Comparison of ENCODE assay signal across 19 cellular contexts in genomic region chr20:1891263-1892121, GRCh38. TPM values are rescaled to one million over a fixed set of nuclear protein-coding genes. Genes with fewer than 3 reads are reported as not detected.
DNase-seq lines count a peak whose midpoint lies in the region; ATAC-seq lines count a peak whose summit lies in the region.
"Had no signal": no experiment of that assay in that cellular context is flagged by ENCODE, and none has a peak within 500 bp of the region (broad histone marks: within the 10 kb centered on the region; RNA-seq: fewer than 3 reads in every experiment).

No MANE protein-coding gene starts in this region.

- no CpG with 5 or more reads among the region's 18 CpGs for WGBS in mesendoderm (ENCODE audit: extremely low coverage, insufficient coverage, low lambda C conversion rate)

- no peak for ATAC-seq in HG03571 (IDR thresholded peaks at IDR 0.05; ENCODE audit: unreplicated experiment)
- ATAC-seq: T-helper 17 cell had no signal

- no peak overlapping the region for H3K56ac ChIP-seq in mesendoderm (ENCODE audit: low read length)

- no peak overlapping the region for H2AK5ac ChIP-seq in mesendoderm (ENCODE audit: low read length)

- no peak overlapping the region for H3K9ac ChIP-seq in mesendoderm (ENCODE audit: low read length)
- H3K9ac ChIP-seq: KMS-11 had no signal

- no peak overlapping the region for H4K5ac ChIP-seq in mesendoderm (ENCODE audit: low read length)

- DNase-seq in DMS 273 (lab: John Stamatoyannopoulos, UW; ENCODE audit: unreplicated experiment) (peak; percentile 72), NCI-H524 (lab: John Stamatoyannopoulos, UW) (peak; percentile 59 to 78), cerebellar cortex (ENCODE audit: low spot score) (peak; percentile 84), mesendoderm (peak; percentile 71), kidney tubule cell (ENCODE audit: low spot score) (no peak)
- DNase-seq in activated CD8-positive, alpha-beta memory T cell treated with anti-CD3 and anti-CD28 coated beads, Interleukin-2, amount 50 U/mL, for 4 hours, result no peak
- DNase-seq: activated B cell treated with CpG ODN at 0.5 μM for 24 hours; activated CD4-positive, alpha-beta memory T cell treated with anti-CD3 and anti-CD28 coated beads for 36 hours; activated naive CD4-positive, alpha-beta T cell treated with anti-CD3 and anti-CD28 coated beads, Interleukin-2, amount 50 U/mL, for 16 hours; activated T-cell treated with anti-CD3 and anti-CD28 coated beads, Interleukin-2, amount 50 U/mL, for 24 hours; Calu3; NCI-H2081; NCI-H526; SIG-M5; stimulated activated CD4-positive, alpha-beta T cell treated with anti-CD3 and anti-CD28 coated beads, Interleukin-12 subunit alpha, Interleukin-12 subunit beta, amount 100 ng/mL, for 4 hours; T-helper 17 cell had no signal

- H3K4ac ChIP-seq in mesendoderm (ENCODE audit: low read depth, low read length), result no peak overlapping the region

- H2BK120ac ChIP-seq in mesendoderm (ENCODE audit: low read depth, low read length), result no peak overlapping the region

- no peaks in the 10 kb centered on the region for H3K27me3 ChIP-seq in mesendoderm (ENCODE audit: insufficient read depth, low read length, poor library complexity)

- no peak overlapping the region for H3K18ac ChIP-seq in mesendoderm (ENCODE audit: low read length)

- H4K8ac ChIP-seq in mesendoderm (ENCODE audit: low read depth, low read length), result no peak overlapping the region

- H3K79me2 ChIP-seq in mesendoderm (ENCODE audit: control insufficient read depth, insufficient read depth, low read length), result no peaks in the 10 kb centered on the region

- H3K27ac ChIP-seq in mesendoderm (ENCODE audit: low read depth, low read length), result no peak overlapping the region
- H3K27ac ChIP-seq: KMS-11 had no signal

- no peak overlapping the region for H3K4me3 ChIP-seq in mesendoderm (ENCODE audit: low read length)
- H3K4me3 ChIP-seq: thoracic aorta had no signal

- no peak overlapping the region for H2BK15ac ChIP-seq in mesendoderm (replicated peaks; ENCODE audit: low read depth)

- no peak overlapping the region for H3K23ac ChIP-seq in mesendoderm (ENCODE audit: low read length)

- no peaks in the 10 kb centered on the region for H3K4me1 ChIP-seq in mesendoderm (ENCODE audit: control insufficient read depth, low read depth, low read length)

- H2BK5ac ChIP-seq in mesendoderm (ENCODE audit: low read length), result no peak overlapping the region

- H3K79me1 ChIP-seq in mesendoderm (ENCODE audit: low read length), result no peaks in the 10 kb centered on the region

- H3K4me2 ChIP-seq in mesendoderm (ENCODE audit: low read length), result no peak overlapping the region
- H3K4me2 ChIP-seq: KMS-11 had no signal

- H3K36me3 ChIP-seq in mesendoderm (ENCODE audit: control insufficient read depth, insufficient read depth, low read length), result no peaks in the 10 kb centered on the region
- H3K36me3 ChIP-seq: thoracic aorta had no signal

RNA-seq across cellular contexts. Expression of gene SIRPA, which starts 3.7 kb away (rescaled TPM):
- 3.3 TPM for polyA plus RNA-seq in mesendoderm (2013, experiment 1 of 2)
- polyA plus RNA-seq in mesendoderm (2013, experiment 2 of 2), result 3.5 TPM

Comparison
In these comparisons a context has a peak if more than half of its experiments do, and no peak if none do; other contexts are left out.
1. DNase-seq: peak in DMS 273 (single experiment), NCI-H524 (2 of 2), cerebellar cortex (single experiment) and mesendoderm (single experiment); none in kidney tubule cell (single experiment) and activated CD8-positive, alpha-beta memory T cell treated with anti-CD3 and anti-CD28 coated beads, Interleukin-2, amount 50 U/mL, for 4 hours (single experiment).